ENCODE assay signal across 7 cellular contexts in genomic region chr20:56412949-56413348, GRCh38. TPM values are rescaled to one million over a fixed set of nuclear protein-coding genes. Genes with fewer than 3 reads are reported as not detected.
DNase-seq lines count a peak whose midpoint lies in the region; ATAC-seq and TF ChIP-seq lines count a peak whose summit lies in the region.

No MANE protein-coding gene starts in this region.

- H3K4me3 Mint-ChIP-seq in CD4-positive, CD25-positive, alpha-beta regulatory T cell: peak overlapping the region; percentile 83 to 94 (median 86)

- ATAC-seq in CD4-positive, CD25-positive, alpha-beta regulatory T cell (ENCODE audit: low read depth in 2 of 2): no peak
- ATAC-seq in psoas muscle (no peak), GM19452 (IDR thresholded peaks at IDR 0.05; ENCODE audit: unreplicated experiment) (no peak)

- WGBS in psoas muscle, 3 donors: 95 to 100% (median 99%) methylated on average over 3 of the region's 3 CpGs
- 91 to 99% methylated on average over 3 of the region's 3 CpGs for WGBS in thyroid gland, 2 donors

- H3K9ac ChIP-seq in duodenal mucosa (ENCODE audit: low read depth in 1 of 2, low read length in 2 of 2): peak overlapping the region in 1 of 2 donors; percentile 1

- TF ChIP-seq POLR2A in Peyer's patch (IDR thresholded peaks at IDR 0.05) (no peak), thyroid gland (IDR thresholded peaks at IDR 0.05) (no peak)

- H3K4me1 ChIP-seq in CD4-positive, CD25-positive, alpha-beta regulatory T cell (ENCODE audit: control insufficient read depth, insufficient read depth, low read length, poor library complexity, severe bottlenecking): peaks cover 34% of the 10 kb centered on the region
- H3K4me1 ChIP-seq in Peyer's patch (peaks cover 0 to 12% (median 0%) of the 10 kb centered on the region in 4 donors), duodenal mucosa (ENCODE audit: control insufficient read depth in 1 of 2, insufficient read depth in 2 of 2, low read length in 2 of 2) (peaks cover 10% of the 10 kb centered on the region in 2 donors), psoas muscle (no peaks in the 10 kb centered on the region), thyroid gland (no peaks in the 10 kb centered on the region)

- DNase-seq in CD4-positive, CD25-positive, alpha-beta regulatory T cell: no peak
- DNase-seq in Peyer's patch: no peak
- DNase-seq in psoas muscle: no peak
- DNase-seq in thyroid gland: no peak
- no peak for DNase-seq in stimulated activated CD4-positive, alpha-beta T cell treated with anti-CD3 and anti-CD28 coated beads, Interleukin-12 subunit alpha, Interleukin-12 subunit beta, amount 100 ng/mL, for 4 hours

- peak overlapping the region in 2 of 3 donors; percentile 91 to 97 for H3K27ac Mint-ChIP-seq in CD4-positive, CD25-positive, alpha-beta regulatory T cell

- TF ChIP-seq CTCF in Peyer's patch (IDR thresholded peaks at IDR 0.05): no peak
- no peak for TF ChIP-seq CTCF in psoas muscle (IDR thresholded peaks at IDR 0.05)
- TF ChIP-seq CTCF in thyroid gland (IDR thresholded peaks at IDR 0.05): no peak

- H3K36me3 Mint-ChIP-seq in CD4-positive, CD25-positive, alpha-beta regulatory T cell: peaks cover 22% of the 10 kb centered on the region

- H3K36me3 ChIP-seq in CD4-positive, CD25-positive, alpha-beta regulatory T cell (ENCODE audit: control insufficient read depth, insufficient read depth, low read length): peaks cover 2% of the 10 kb centered on the region
- H3K36me3 ChIP-seq in Peyer's patch: peaks cover 0 to 2% (median 0%) of the 10 kb centered on the region in 3 donors
- H3K36me3 ChIP-seq in duodenal mucosa (ENCODE audit: control insufficient read depth in 1 of 2, insufficient read depth in 2 of 2, low read length in 2 of 2): peaks cover 0 to 8% of the 10 kb centered on the region in 2 donors
- H3K36me3 ChIP-seq in psoas muscle (ENCODE audit: insufficient read depth in 1 of 2, low read depth in 1 of 2): peaks cover 0 to 14% of the 10 kb centered on the region in 2 donors
- H3K36me3 ChIP-seq in thyroid gland: peaks cover 0 to 4% of the 10 kb centered on the region in 2 donors

- no peaks in the 10 kb centered on the region for H3K27me3 Mint-ChIP-seq in CD4-positive, CD25-positive, alpha-beta regulatory T cell

- H3K4me3 ChIP-seq in CD4-positive, CD25-positive, alpha-beta regulatory T cell (ENCODE audit: low read depth, low read length): peak overlapping the region; percentile 81
- H3K4me3 ChIP-seq in Peyer's patch (peak overlapping the region in 3 of 4 donors; percentile 14 to 39 (median 16)), duodenal mucosa (ENCODE audit: low read depth in 1 of 2, low read length in 2 of 2) (peak overlapping the region; percentile 41 to 46), psoas muscle (peak overlapping the region; percentile 26), thyroid gland (replicated peaks in 1 of 3) (no peak overlapping the region)

- no peaks in the 10 kb centered on the region for H3K9me3 Mint-ChIP-seq in CD4-positive, CD25-positive, alpha-beta regulatory T cell

- intact Hi-C loops in psoas muscle (cut with DNase I): no loop called here
- intact Hi-C loops in thyroid gland (cut with DNase I): no loop called here

- H3K27ac ChIP-seq in CD4-positive, CD25-positive, alpha-beta regulatory T cell (ENCODE audit: insufficient read depth, low read length, poor library complexity, severe bottlenecking): peak overlapping the region; percentile 78
- H3K27ac ChIP-seq in Peyer's patch: peak overlapping the region; percentile 59 to 80 (median 65)
- H3K27ac ChIP-seq in duodenal mucosa (ENCODE audit: low read depth, low read length): no peak overlapping the region
- no peak overlapping the region for H3K27ac ChIP-seq in psoas muscle
- H3K27ac ChIP-seq in thyroid gland: no peak overlapping the region

- no peaks in the 10 kb centered on the region for H3K27me3 ChIP-seq in CD4-positive, CD25-positive, alpha-beta regulatory T cell (ENCODE audit: control insufficient read depth, insufficient read depth, low read length)
- H3K27me3 ChIP-seq in Peyer's patch: no peaks in the 10 kb centered on the region
- no peaks in the 10 kb centered on the region for H3K27me3 ChIP-seq in duodenal mucosa (ENCODE audit: control insufficient read depth in 1 of 2, insufficient read depth in 2 of 2, low read length in 2 of 2)
- no peaks in the 10 kb centered on the region for H3K27me3 ChIP-seq in psoas muscle (ENCODE audit: insufficient read depth in 3 of 3, low read length in 2 of 3)
- H3K27me3 ChIP-seq in thyroid gland: no peaks in the 10 kb centered on the region

- H3K4me1 Mint-ChIP-seq in CD4-positive, CD25-positive, alpha-beta regulatory T cell: peaks cover 7 to 51% (median 45%) of the 10 kb centered on the region in 4 donors

- no peaks in the 10 kb centered on the region for H3K9me3 ChIP-seq in CD4-positive, CD25-positive, alpha-beta regulatory T cell (ENCODE audit: control insufficient read depth in 2 of 2, low read length in 2 of 2)
- H3K9me3 ChIP-seq in Peyer's patch (no peaks in the 10 kb centered on the region), duodenal mucosa (ENCODE audit: control insufficient read depth in 1 of 2, low read length in 2 of 2) (no peaks in the 10 kb centered on the region), psoas muscle (no peaks in the 10 kb centered on the region), thyroid gland (no peaks in the 10 kb centered on the region)

RNA-seq across cellular contexts. Expression of gene CASS4, which starts 0.9 kb away (rescaled TPM):
- 9.8 TPM for total RNA-seq in CD4-positive, CD25-positive, alpha-beta regulatory T cell
- 1 to 10 TPM in 3 of 4 donors, under 1 TPM in 1; 0.96 to 4.0 (median 2.9) TPM for polyA plus RNA-seq in CD4-positive, CD25-positive, alpha-beta regulatory T cell
- 1 to 10 TPM in 2 of 4 donors, under 1 TPM in 2; 0.47 to 3.3 (median 1.2) TPM for total RNA-seq in Peyer's patch
- total RNA-seq in psoas muscle: under 1 TPM; 0.29 to 0.73 (median 0.35) TPM
- under 1 TPM; 0.08 to 0.39 (median 0.14) TPM for polyA plus RNA-seq in psoas muscle
- 1 to 10 TPM in 2 of 4 donors, under 1 TPM in 2; 0.22 to 1.6 (median 1.0) TPM for total RNA-seq in thyroid gland

RNA-seq across cellular contexts. Expression of gene CSTF1, which starts 20.5 kb away (rescaled TPM):
- total RNA-seq in CD4-positive, CD25-positive, alpha-beta regulatory T cell: 24.5 TPM
- 10 to 100 TPM; 48.8 to 61.7 (median 56.4) TPM for polyA plus RNA-seq in CD4-positive, CD25-positive, alpha-beta regulatory T cell
- total RNA-seq in Peyer's patch (10 to 100 TPM in 3 of 4 donors, 1 to 10 TPM in 1; 4.8 to 28.9 (median 14.3) TPM), psoas muscle (10 to 100 TPM; 15.5 to 20.3 (median 16.7) TPM), thyroid gland (10 to 100 TPM; 26.9 to 36.8 (median 32.6) TPM)
- polyA plus RNA-seq in psoas muscle: 10 to 100 TPM in 2 of 3 donors, 1 to 10 TPM in 1; 10.0 to 19.9 (median 12.1) TPM

RNA-seq across cellular contexts. Expression of gene AURKA, which starts 20.9 kb away (rescaled TPM):
- total RNA-seq in CD4-positive, CD25-positive, alpha-beta regulatory T cell: 3.6 TPM
- polyA plus RNA-seq in CD4-positive, CD25-positive, alpha-beta regulatory T cell: 1 to 10 TPM; 2.1 to 4.2 (median 3.5) TPM
- total RNA-seq in Peyer's patch (1 to 10 TPM; 4.7 to 7.7 (median 6.5) TPM), psoas muscle (10 to 100 TPM in 1 of 4 donors, 1 to 10 TPM in 3; 2.9 to 13.4 (median 3.3) TPM), thyroid gland (1 to 10 TPM in 3 of 4 donors, under 1 TPM in 1; 0.83 to 2.4 (median 2.0) TPM)
- polyA plus RNA-seq in psoas muscle: 10 to 100 TPM in 2 of 3 donors, 1 to 10 TPM in 1; 7.5 to 20.3 (median 14.3) TPM

RNA-seq across cellular contexts. Expression of gene FAM210B, which starts 54.2 kb away (rescaled TPM):
- 14.8 TPM for total RNA-seq in CD4-positive, CD25-positive, alpha-beta regulatory T cell
- 10 to 100 TPM; 33.0 to 40.3 (median 35.6) TPM for polyA plus RNA-seq in CD4-positive, CD25-positive, alpha-beta regulatory T cell
- total RNA-seq in Peyer's patch (10 to 100 TPM; 14.0 to 21.4 (median 16.8) TPM), psoas muscle (10 to 100 TPM; 35.6 to 64.6 (median 53.2) TPM), thyroid gland (10 to 100 TPM; 30.8 to 41.5 (median 38.8) TPM)
- polyA plus RNA-seq in psoas muscle: 10 to 100 TPM; 21.0 to 68.5 (median 37.8) TPM

RNA-seq across cellular contexts. Expression of gene RTF2, which starts 55.5 kb away (rescaled TPM):
- 74.3 TPM for total RNA-seq in CD4-positive, CD25-positive, alpha-beta regulatory T cell
- 100 to 1,000 TPM; 110 to 133 (median 123) TPM for polyA plus RNA-seq in CD4-positive, CD25-positive, alpha-beta regulatory T cell
- total RNA-seq in Peyer's patch: 10 to 100 TPM; 36.3 to 53.8 (median 48.4) TPM
- 10 to 100 TPM; 89.0 to 93.0 (median 90.5) TPM for total RNA-seq in psoas muscle
- polyA plus RNA-seq in psoas muscle: 100 to 1,000 TPM in 1 of 3 donors, 10 to 100 TPM in 2; 95.6 to 128 (median 99.9) TPM
- total RNA-seq in thyroid gland: 10 to 100 TPM; 46.1 to 68.6 (median 64.2) TPM

Comparison
In these comparisons a context has a peak if more than half of its experiments do, and no peak if none do; other contexts are left out.
1. H3K27ac ChIP-seq: peak in CD4-positive, CD25-positive, alpha-beta regulatory T cell (single experiment) and Peyer's patch (4 of 4); none in duodenal mucosa (single experiment), psoas muscle (single experiment) and thyroid gland (0 of 3).
2. H3K4me3 ChIP-seq: peak in CD4-positive, CD25-positive, alpha-beta regulatory T cell (single experiment), Peyer's patch (3 of 4), duodenal mucosa (2 of 2) and psoas muscle (single experiment); none in thyroid gland (0 of 3).